ENCODE assay signal across 8 cellular contexts in genomic region chr7:118182618-118183253, GRCh38. TPM values are rescaled to one million over a fixed set of nuclear protein-coding genes. Genes with fewer than 3 reads are reported as not detected.
DNase-seq lines count a peak whose midpoint lies in the region; ATAC-seq and TF ChIP-seq lines count a peak whose summit lies in the region.

No MANE protein-coding gene starts in this region.

- TF ChIP-seq POLR2A in lower leg skin (IDR thresholded peaks at IDR 0.05), result no peak
- TF ChIP-seq POLR2A in transverse colon (IDR thresholded peaks at IDR 0.05), result no peak

- H3K27me3 Mint-ChIP-seq in activated T-cell treated with anti-CD3 and anti-CD28 coated beads, Interleukin-2, amount 50 U/mL, for 4 hours (ENCODE audit: low read depth), result peaks cover 1% of the 10 kb centered on the region

- DNase-seq in activated T-cell treated with anti-CD3 and anti-CD28 coated beads, Interleukin-2, amount 50 U/mL, for 4 hours, result no peak
- no peak for DNase-seq in activated T-cell treated with anti-CD3 and anti-CD28 coated beads, Interleukin-2, amount 50 U/mL, for 48 hours
- DNase-seq in ascending aorta (ENCODE audit: low spot score in 2 of 2) (no peak), lower leg skin (ENCODE audit: low spot score in 2 of 2) (no peak), transverse colon (no peak), ACHN (no peak)

- H3K4me1 Mint-ChIP-seq in activated T-cell treated with anti-CD3 and anti-CD28 coated beads, Interleukin-2, amount 50 U/mL, for 4 hours (ENCODE audit: low read depth), result peaks cover 37% of the 10 kb centered on the region

- intact Hi-C loops in ascending aorta (cut with DNase I) (loop anchor here (5.0 kb wide), 1 partner anchor 310 kb away; the partner anchor contains the start of gene CTTNBP2), lower leg skin (cut with DNase I; ENCODE audit: low total_unique reads) (no loop called here), transverse colon (cut with DNase I; ENCODE audit: low total_unique reads) (no loop called here)

- H3K36me3 ChIP-seq in ascending aorta, result no peaks in the 10 kb centered on the region
- no peaks in the 10 kb centered on the region for H3K36me3 ChIP-seq in transverse colon

- no peaks in the 10 kb centered on the region for H3K27me3 ChIP-seq in ascending aorta
- H3K27me3 ChIP-seq in transverse colon, result no peaks in the 10 kb centered on the region

- H3K4me3 ChIP-seq in ascending aorta (peak overlapping the region; percentile 76 to 81), lower leg skin (ENCODE audit: low read depth, poor library complexity, severe bottlenecking) (peak overlapping the region; percentile 41), transverse colon (peak overlapping the region; percentile 52 to 96 (median 80))

- no peak for TF ChIP-seq EP300 in transverse colon (IDR thresholded peaks at IDR 0.05; ENCODE audit: low read depth)

- peak overlapping the region; percentile 90 for H3K4me3 Mint-ChIP-seq in activated T-cell treated with anti-CD3 and anti-CD28 coated beads, Interleukin-2, amount 50 U/mL, for 4 hours

- 80% methylated on average over 10 of the region's 10 CpGs for WGBS in lower leg skin, 2 donors
- WGBS in transverse colon (ENCODE audit: low coverage in 1 of 2), 2 donors, result 61 to 77% methylated on average over 7 to 10 of the region's 10 CpGs

- H3K36me3 Mint-ChIP-seq in activated T-cell treated with anti-CD3 and anti-CD28 coated beads, Interleukin-2, amount 50 U/mL, for 4 hours (ENCODE audit: insufficient read depth), result peaks cover 20% of the 10 kb centered on the region

- H3K27ac ChIP-seq in ascending aorta (peak overlapping the region; percentile 84 to 88), transverse colon (peak overlapping the region; percentile 91 to 96 (median 94))

- no peaks in the 10 kb centered on the region for H3K9me3 Mint-ChIP-seq in activated T-cell treated with anti-CD3 and anti-CD28 coated beads, Interleukin-2, amount 50 U/mL, for 4 hours

- H3K4me1 ChIP-seq in ascending aorta, result peaks cover 0 to 22% of the 10 kb centered on the region in 2 donors
- H3K4me1 ChIP-seq in transverse colon, result peaks cover 9 to 35% (median 18%) of the 10 kb centered on the region in 4 donors

- TF ChIP-seq CTCF in ascending aorta (IDR thresholded peaks at IDR 0.05), result no peak
- no peak for TF ChIP-seq CTCF in lower leg skin (IDR thresholded peaks at IDR 0.05)
- TF ChIP-seq CTCF in transverse colon (IDR thresholded peaks at IDR 0.05), result no peak

- in situ Hi-C loops in transverse colon (cut with MboI; ENCODE audit: low pct_ligation_motif_present in 1 of 4, low pct_unique_long_range_greater_than_20kb in 1 of 4, low sequenced_read_pairs in 3 of 4), result loop anchor here in 1 of 4 donors (25.0 kb wide), 1 partner anchor 1220 kb away; the partner anchor contains the start of gene ST7
- in situ Hi-C loops in ACHN (cut with HindIII; ENCODE audit: low pct_ligation_motif_present, low pct_unique_long_range_greater_than_20kb, low sequenced_read_pairs), result no loop called here

- H3K9me3 ChIP-seq in ascending aorta (no peaks in the 10 kb centered on the region), transverse colon (no peaks in the 10 kb centered on the region)

- ATAC-seq in activated T-cell treated with anti-CD3 and anti-CD28 coated beads, Interleukin-2, amount 50 U/mL, for 4 hours, result no peak
- ATAC-seq in HG03196 (IDR thresholded peaks at IDR 0.05; ENCODE audit: unreplicated experiment), result no peak
- ATAC-seq in GM18502 (IDR thresholded peaks at IDR 0.05; ENCODE audit: poor library complexity, unreplicated experiment), result no peak

RNA-seq across cellular contexts. Expression of gene LSM8, which starts 1.2 kb away (rescaled TPM):
- 10 to 100 TPM; 45.9 to 51.7 (median 50.6) TPM for total RNA-seq in activated T-cell treated with anti-CD3 and anti-CD28 coated beads, Interleukin-2, amount 50 U/mL, for 4 hours
- total RNA-seq in ascending aorta (7.9 TPM), lower leg skin (10 to 100 TPM; 18.2 to 49.3 (median 24.8) TPM), transverse colon (10 to 100 TPM in 3 of 4 donors, 1 to 10 TPM in 1; 6.4 to 43.8 (median 19.3) TPM)

RNA-seq across cellular contexts. Expression of gene ANKRD7, which starts 41.8 kb away (rescaled TPM):
- total RNA-seq in activated T-cell treated with anti-CD3 and anti-CD28 coated beads, Interleukin-2, amount 50 U/mL, for 4 hours, result under 1 TPM in 1 of 3 donors, not detected in 2; 0.34 TPM
- not detected for total RNA-seq in ascending aorta
- total RNA-seq in lower leg skin, result under 1 TPM in 1 of 4 donors, not detected in 3; 0.49 TPM
- 1 to 10 TPM in 1 of 4 donors, under 1 TPM in 1, not detected in 2; 0.27 to 1.4 TPM for total RNA-seq in transverse colon
